Comparison of ENCODE assay signal across 8 cellular contexts in the genomic region with DNA sequence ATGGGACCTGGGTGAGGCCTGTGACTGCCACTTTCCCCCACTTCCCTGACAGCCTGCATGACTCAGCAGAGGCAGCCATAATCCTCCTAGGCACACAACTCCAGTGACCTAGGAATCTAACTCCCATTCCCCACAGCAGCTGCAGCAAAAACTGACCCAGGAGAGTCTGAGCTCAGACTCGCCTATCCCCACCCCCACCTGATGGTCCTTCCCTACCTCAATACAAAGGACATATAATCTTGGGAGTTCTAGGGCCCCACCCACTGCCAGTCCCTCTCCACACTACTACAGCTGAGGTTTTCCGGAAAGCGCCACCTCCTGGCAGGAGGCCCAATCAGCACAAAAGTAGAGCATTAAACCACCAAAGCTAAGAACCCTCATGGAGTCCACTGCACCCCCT. TPM values are rescaled to one million over a fixed set of nuclear protein-coding genes. Genes with fewer than 3 reads are reported as not detected.
DNase-seq lines count a peak whose midpoint lies in the region; ATAC-seq, FAIRE-seq and TF ChIP-seq lines count a peak whose summit lies in the region.
"Not testable (repeated sequence)": the region's sequence is repeated elsewhere in the genome, so short reads cannot be mapped to it uniquely, and the experiment has no call there.

No MANE protein-coding gene starts in this region.

- 0 out of 4 replicates have a peak overlapping the region, but pooled peaks of 1 of the 2 experiments have one; percentile 42 for H4K8ac ChIP-seq in IMR-90 (ENCODE audit: low read depth in 2 of 2, low read length in 2 of 2)

- TF ChIP-seq POLR2A in IMR-90 (IDR thresholded peaks at IDR 0.05; ENCODE audit: low read depth, low read length): not testable (repeated sequence)

- POLR2A ChIA-PET in IMR-90 (lab: Charles Lee; ENCODE audit: unreplicated experiment): interaction anchor here (0.8 kb wide), 1 partner anchor 24 kb away, joined by 3 read pairs; no protein-coding TSS in a partner anchor

- peak overlapping the region; percentile 63; the same call in 1 of the 2 replicates for H4K5ac ChIP-seq in IMR-90 (ENCODE audit: low read depth, low read length)

- not testable (repeated sequence) for H2BK120ac ChIP-seq in IMR-90 (ENCODE audit: low read depth, low read length)

- not testable (repeated sequence) for H2AK5ac ChIP-seq in IMR-90 (ENCODE audit: low read depth, low read length)

- H2BK5ac ChIP-seq in IMR-90 (ENCODE audit: low read depth, low read length, poor library complexity, severe bottlenecking): not testable (repeated sequence)

- not testable (repeated sequence) for H2BK20ac ChIP-seq in IMR-90 (ENCODE audit: low read depth, low read length)

- ATAC-seq in IMR-90 (ENCODE audit: low read depth): not testable (repeated sequence)

- H3K27me3 ChIP-seq in IMR-90 (ENCODE audit: control insufficient read depth, insufficient read depth, low read length); OCI-LY3 (ENCODE audit: low read depth, low read length); WERI-Rb-1 (ENCODE audit: insufficient read depth, low read depth, severe bottlenecking); astrocyte (ENCODE audit: insufficient read depth, low read length): not testable (repeated sequence)

- H3K9me3 Mint-ChIP-seq in astrocyte (ENCODE audit: unreplicated experiment): not testable (repeated sequence)
- H3K9me3 Mint-ChIP-seq in nephron progenitor cell: peaks cover 50% of the 10 kb centered on the region

- H3K4me3 ChIP-seq in IMR-90 (ENCODE audit: insufficient read depth, low read depth, low read length); OCI-LY3 (ENCODE audit: low read length); WERI-Rb-1 (ENCODE audit: low read depth, low read length); astrocyte (ENCODE audit: insufficient read depth, low read depth, low read length): not testable (repeated sequence)

- TF ChIP-seq RAD21 in IMR-90 (IDR thresholded peaks at IDR 0.05; ENCODE audit: low read length): not testable (repeated sequence)

- TF ChIP-seq CTCF in 22Rv1 (IDR thresholded peaks at IDR 0.05) (peak; percentile 61), GM10266 (IDR thresholded peaks at IDR 0.05; ENCODE audit: control insufficient read depth, insufficient read depth, low read depth, missing control alignments) (peak; percentile 31), OCI-LY3 (IDR thresholded peaks at IDR 0.05; ENCODE audit: low read depth, low read length) (peak; percentile 36), WERI-Rb-1 (IDR thresholded peaks at IDR 0.05; ENCODE audit: low read depth, low read length) (peak; percentile 46)
- not testable (repeated sequence) for TF ChIP-seq CTCF in IMR-90 (conservative IDR thresholded peaks at IDR 0.05; ENCODE audit: low read depth, low read length); astrocyte (IDR thresholded peaks at IDR 0.05; ENCODE audit: insufficient read depth, low read depth, low read length); nephron progenitor cell (IDR thresholded peaks at IDR 0.05)

- not testable (repeated sequence) for H3K36me3 ChIP-seq in IMR-90 (ENCODE audit: control insufficient read depth, insufficient read depth, low read length); astrocyte (ENCODE audit: insufficient read depth, low read length)
- H3K36me3 ChIP-seq in OCI-LY3 (replicated peaks; ENCODE audit: low read depth, low read length) (peaks cover 11% of the 10 kb centered on the region), WERI-Rb-1 (peaks cover 32% of the 10 kb centered on the region)

- H3K4me3 Mint-ChIP-seq in astrocyte (ENCODE audit: unreplicated experiment); nephron progenitor cell: not testable (repeated sequence)

- H3K27me3 Mint-ChIP-seq in astrocyte (ENCODE audit: low read depth, unreplicated experiment); nephron progenitor cell (ENCODE audit: low read depth, poor library complexity): not testable (repeated sequence)

- H3K36me3 Mint-ChIP-seq in astrocyte (ENCODE audit: low read depth, unreplicated experiment) (peaks cover 18% of the 10 kb centered on the region), nephron progenitor cell (ENCODE audit: low read depth) (peaks cover 88% of the 10 kb centered on the region)

- H3K79me2 ChIP-seq in OCI-LY3 (ENCODE audit: low read length): peaks cover 34% of the 10 kb centered on the region
- H3K79me2 ChIP-seq in astrocyte (ENCODE audit: insufficient read depth, low read length): not testable (repeated sequence)

- H3K4me1 ChIP-seq in IMR-90 (ENCODE audit: control insufficient read depth, insufficient read depth, low read length); OCI-LY3 (ENCODE audit: low read length); astrocyte (ENCODE audit: insufficient read depth, low read length): not testable (repeated sequence)

- not testable (repeated sequence) for H3K9me1 ChIP-seq in IMR-90 (ENCODE audit: insufficient read depth, low read length)

- not testable (repeated sequence) for BruUV-seq in IMR-90 (replicated peaks; lab: Mats Ljungman, UMichigan)

- intact Hi-C loops in IMR-90 (cut with micrococcal nuclease): not testable (repeated sequence)

- not testable (repeated sequence) for H3K56ac ChIP-seq in IMR-90 (ENCODE audit: extremely low read depth, insufficient read depth, low read length)

- not testable (repeated sequence) for H4K20me1 ChIP-seq in IMR-90 (ENCODE audit: insufficient read depth, low read length); OCI-LY3 (ENCODE audit: insufficient read depth, low read length); astrocyte (ENCODE audit: insufficient read depth, low read length)

- not testable (repeated sequence) for FAIRE-seq in astrocyte (lab: Jason Lieb, UNC)

- H3K14ac ChIP-seq in IMR-90 (replicated peaks; ENCODE audit: low read depth, low read length): 0 out of 2 replicates have a peak overlapping the region, but pooled peaks have one; percentile 13

- peak overlapping the region; percentile 24; the same call in 1 of the 2 replicates for H4K91ac ChIP-seq in IMR-90 (ENCODE audit: insufficient read depth, low read depth, low read length)

- not testable (repeated sequence) for DNase-seq in GM10266 (ENCODE audit: extremely low spot score); IMR-90; astrocyte (ENCODE audit: low read depth); nephron progenitor cell
- DNase-seq in WERI-Rb-1 (peak; percentile 61), glomerular visceral epithelial cell (ENCODE audit: extremely low spot score) (peak; percentile 30)

- H3K9ac ChIP-seq in IMR-90 (ENCODE audit: low read depth, low read length); OCI-LY3 (ENCODE audit: low read length); astrocyte (ENCODE audit: low read length): not testable (repeated sequence)

- not testable (repeated sequence) for H2BK15ac ChIP-seq in IMR-90 (ENCODE audit: low read depth, low read length)

- H3K23ac ChIP-seq in IMR-90 (ENCODE audit: low read depth, low read length): 0 out of 2 replicates have a peak overlapping the region, but pooled peaks have one; percentile 9

- not testable (repeated sequence) for H3K9me3 ChIP-seq in IMR-90 (ENCODE audit: control insufficient read depth, insufficient read depth, low read length); OCI-LY3 (ENCODE audit: insufficient read depth, low read length); WERI-Rb-1 (ENCODE audit: severe bottlenecking); astrocyte (ENCODE audit: insufficient read depth, low read depth, low read length)

- H3K18ac ChIP-seq in IMR-90 (ENCODE audit: low read depth, low read length): not testable (repeated sequence)

- H3K4me2 ChIP-seq in IMR-90 (ENCODE audit: low read depth, low read length); OCI-LY3 (ENCODE audit: low read length); astrocyte (ENCODE audit: low read length): not testable (repeated sequence)

- H3K4me1 Mint-ChIP-seq in astrocyte (ENCODE audit: low read depth, unreplicated experiment); nephron progenitor cell: not testable (repeated sequence)

- 100% methylated on average over 1 of the region's 3 CpGs; no CpG with 5 or more reads in 1 of the 2 experiments for WGBS in IMR-90 (ENCODE audit: extremely low coverage in 2 of 2, insufficient read length in 1 of 2), 2 experiments

- H2AFZ ChIP-seq in IMR-90 (replicated peaks; ENCODE audit: low read length, poor library complexity); OCI-LY3 (ENCODE audit: low read depth, low read length); astrocyte (ENCODE audit: low read depth, low read length): not testable (repeated sequence)

- in situ Hi-C loops in IMR-90 (cut with MboI; ENCODE audit: low sequenced_read_pairs): not testable (repeated sequence)

- peak overlapping the region; percentile 22 for H3K27ac Mint-ChIP-seq in astrocyte (ENCODE audit: unreplicated experiment)
- H3K27ac Mint-ChIP-seq in nephron progenitor cell: peak overlapping the region; percentile 20

- H3K79me1 ChIP-seq in IMR-90 (ENCODE audit: low read depth in 1 of 2, low read length in 2 of 2): peaks cover 17 to 21% of the 10 kb centered on the region in 2 experiments; a peak in 3 of 4 replicates

- not testable (repeated sequence) for H3K27ac ChIP-seq in 22Rv1; IMR-90 (ENCODE audit: insufficient read depth, low read length); OCI-LY3 (ENCODE audit: low read length); WERI-Rb-1; astrocyte (ENCODE audit: low read depth, low read length)

- CTCF ChIA-PET in IMR-90 (lab: Yijun Ruan, JAX): interaction anchor here (2.7 kb wide), 1 partner anchor 15 kb away, joined by 11 read pairs; no protein-coding TSS in a partner anchor

- peak overlapping the region; percentile 53 for H2AK9ac ChIP-seq in IMR-90 (replicated peaks; ENCODE audit: low read depth, low read length, poor library complexity)

- peak overlapping the region; percentile 12; the same call in 1 of the 2 replicates for H3K4ac ChIP-seq in IMR-90 (ENCODE audit: low read depth, low read length)

- dilution Hi-C loops in IMR-90 (cut with HindIII; ENCODE audit: low sequenced_read_pairs, unreplicated experiment): not testable (repeated sequence)

TF ChIP-seq in IMR-90, 13 proteins besides CTCF, POLR2A, EP300 and RAD21:
- 0 out of 2 replicates have a peak, but pooled peaks have one; percentile 32 for TF ChIP-seq NFE2L2 (IDR thresholded peaks at IDR 0.05; ENCODE audit: low read depth, low read length)

RNA-seq across cellular contexts. Expression of a gene that starts 26.6 kb away (rescaled TPM):
- total RNA-seq in IMR-90 (2012; rRNA removed): 33.9 and 45.3 TPM in 2 replicates
- polyA plus RNA-seq in IMR-90 (2012; rRNA removed): 9.6 and 11.8 TPM in 2 replicates
- 3.2 and 3.7 TPM in 2 replicates for polyA plus RNA-seq in IMR-90 (2012; cell fraction: cytosol; rRNA removed)
- 1.6 and 4.9 TPM in 2 replicates for polyA plus RNA-seq in IMR-90 (2012; cell fraction: nucleus; rRNA removed; ENCODE audit: low replicate concordance)
- 14.1 and 14.8 TPM in 2 replicates for total RNA-seq in astrocyte
